1 cellular context compared by ENCODE assay signal in the genomic region with DNA sequence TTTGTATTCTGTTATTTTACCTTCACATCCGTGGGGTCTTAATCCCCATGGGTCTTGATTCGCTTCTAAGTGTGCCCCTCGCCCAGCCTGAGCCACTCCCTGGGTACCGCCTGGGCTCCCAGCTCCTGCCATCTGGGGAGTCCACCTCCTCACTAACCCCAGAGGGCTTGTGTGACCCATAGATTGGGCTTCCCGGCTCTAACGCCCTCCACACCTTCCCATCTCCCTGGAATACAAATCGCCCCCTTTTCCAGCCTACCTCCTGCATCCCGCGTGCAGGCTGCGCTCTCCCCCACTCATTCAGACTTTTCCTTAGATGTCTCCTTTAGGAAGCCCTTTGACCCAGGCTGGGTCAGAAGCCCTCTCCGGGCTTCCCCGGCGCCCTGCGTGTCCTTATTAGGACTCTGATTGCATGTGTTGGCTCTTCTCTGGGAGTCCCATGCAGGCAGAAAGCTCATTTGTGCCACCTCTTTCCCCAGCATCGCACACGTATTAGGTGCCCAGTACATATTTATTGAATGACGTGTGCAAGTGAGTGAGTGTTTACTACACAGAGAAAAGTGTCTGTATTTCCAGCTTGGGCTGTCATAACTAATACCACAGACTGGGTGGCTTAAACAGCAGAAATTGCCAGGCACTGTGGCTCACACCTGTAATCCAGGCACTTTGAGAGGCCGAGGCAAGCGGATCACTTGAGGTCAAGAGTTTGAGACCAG.
TF ChIP-seq lines count a peak whose summit lies in the region.

No MANE protein-coding gene starts in this region.

TF ChIP-seq in liver, 16 proteins besides CTCF, POLR2A, EP300 and RAD21 (continued from another document):
- TF ChIP-seq, protein P1, sequence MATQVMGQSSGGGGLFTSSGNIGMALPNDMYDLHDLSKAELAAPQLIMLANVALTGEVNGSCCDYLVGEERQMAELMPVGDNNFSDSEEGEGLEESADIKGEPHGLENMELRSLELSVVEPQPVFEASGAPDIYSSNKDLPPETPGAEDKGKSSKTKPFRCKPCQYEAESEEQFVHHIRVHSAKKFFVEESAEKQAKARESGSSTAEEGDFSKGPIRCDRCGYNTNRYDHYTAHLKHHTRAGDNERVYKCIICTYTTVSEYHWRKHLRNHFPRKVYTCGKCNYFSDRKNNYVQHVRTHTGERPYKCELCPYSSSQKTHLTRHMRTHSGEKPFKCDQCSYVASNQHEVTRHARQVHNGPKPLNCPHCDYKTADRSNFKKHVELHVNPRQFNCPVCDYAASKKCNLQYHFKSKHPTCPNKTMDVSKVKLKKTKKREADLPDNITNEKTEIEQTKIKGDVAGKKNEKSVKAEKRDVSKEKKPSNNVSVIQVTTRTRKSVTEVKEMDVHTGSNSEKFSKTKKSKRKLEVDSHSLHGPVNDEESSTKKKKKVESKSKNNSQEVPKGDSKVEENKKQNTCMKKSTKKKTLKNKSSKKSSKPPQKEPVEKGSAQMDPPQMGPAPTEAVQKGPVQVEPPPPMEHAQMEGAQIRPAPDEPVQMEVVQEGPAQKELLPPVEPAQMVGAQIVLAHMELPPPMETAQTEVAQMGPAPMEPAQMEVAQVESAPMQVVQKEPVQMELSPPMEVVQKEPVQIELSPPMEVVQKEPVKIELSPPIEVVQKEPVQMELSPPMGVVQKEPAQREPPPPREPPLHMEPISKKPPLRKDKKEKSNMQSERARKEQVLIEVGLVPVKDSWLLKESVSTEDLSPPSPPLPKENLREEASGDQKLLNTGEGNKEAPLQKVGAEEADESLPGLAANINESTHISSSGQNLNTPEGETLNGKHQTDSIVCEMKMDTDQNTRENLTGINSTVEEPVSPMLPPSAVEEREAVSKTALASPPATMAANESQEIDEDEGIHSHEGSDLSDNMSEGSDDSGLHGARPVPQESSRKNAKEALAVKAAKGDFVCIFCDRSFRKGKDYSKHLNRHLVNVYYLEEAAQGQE (IDR thresholded peaks at IDR 0.05) = no peak
- no peak for TF ChIP-seq EGR1 (IDR thresholded peaks at IDR 0.05; ENCODE audit: low read depth in 2 of 2)
- no peak for TF ChIP-seq HNF4A (conservative IDR thresholded peaks at IDR 0.05)
TF ChIP-seq in liver: peak in this region for 0.
